ENCODE assay signal across 12 cellular contexts in the genomic region with DNA sequence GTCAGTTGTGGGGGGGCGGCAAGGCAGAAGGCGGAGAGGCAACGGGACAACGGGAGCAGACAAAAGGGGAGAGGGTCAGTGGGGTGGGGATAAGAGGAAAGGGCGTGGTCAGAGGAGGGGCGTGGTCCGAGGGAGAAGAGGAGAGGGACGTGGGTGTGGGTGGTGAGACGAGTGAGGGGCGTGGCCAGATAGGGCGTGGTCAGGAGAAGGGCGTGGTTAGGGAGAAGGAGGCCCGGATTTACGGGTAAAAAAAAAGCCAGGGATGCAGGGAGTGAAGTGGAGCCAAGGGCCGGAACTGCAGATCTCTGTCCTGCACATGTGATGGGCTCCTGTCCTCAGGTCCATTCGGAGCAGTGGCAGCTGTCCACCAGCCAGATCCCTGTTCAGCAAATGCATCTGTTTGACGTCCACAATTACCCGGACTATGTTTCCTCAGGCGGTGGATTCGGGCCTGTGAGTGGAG. TPM values are rescaled to one million over a fixed set of nuclear protein-coding genes. Genes with fewer than 3 reads are reported as not detected.
DNase-seq lines count a peak whose midpoint lies in the region; ATAC-seq and TF ChIP-seq lines count a peak whose summit lies in the region.
"Had no signal": no experiment of that assay in that cellular context is flagged by ENCODE, and none has a peak within 500 bp of the region (broad histone marks: within the 10 kb centered on the region; RNA-seq: fewer than 3 reads in every experiment).

No MANE protein-coding gene starts in this region.

- H3K27me3 Mint-ChIP-seq in H9 (ENCODE audit: low read depth): peaks cover 2% of the 10 kb centered on the region; the same call in 1 of the 2 replicates

- TF ChIP-seq POLR2A in GM18505 (IDR thresholded peaks at IDR 0.05; ENCODE audit: borderline replicate concordance, extremely low read depth, insufficient read depth, insufficient read length) (no peak), thyroid gland (IDR thresholded peaks at IDR 0.05) (no peak)

- H4K8ac ChIP-seq in H9 (replicated peaks; ENCODE audit: insufficient read length, low read depth, low read length): no peak overlapping the region

- BruUV-seq in A673 (replicated peaks; lab: Mats Ljungman, UMichigan): no TSS peak

- H3K79me1 ChIP-seq in H9 (ENCODE audit: insufficient read depth, low read depth, low read length, poor library complexity, severe bottlenecking): no peaks in the 10 kb centered on the region

- H3K4me2 ChIP-seq in H9 (ENCODE audit: insufficient read depth, insufficient read length, low read length): no peak overlapping the region

- CTCF ChIA-PET in A673 (lab: Charles Lee): interaction anchor here (0.6 kb wide), 1 partner anchor 1061 kb away, joined by 3 read pairs; no protein-coding TSS in a partner anchor

- no peak overlapping the region for H3K18ac ChIP-seq in H9 (ENCODE audit: insufficient read length, low read depth, low read length)

- H3K4me3 ChIP-seq in A673 (ENCODE audit: low read depth, low read length, poor library complexity, severe bottlenecking) (no peak overlapping the region), right cardiac atrium (ENCODE audit: low read length) (no peak overlapping the region), thyroid gland (replicated peaks in 1 of 3) (no peak overlapping the region)
- H3K4me3 ChIP-seq: cardiac muscle cell had no signal

- H3K79me2 ChIP-seq in H9 (ENCODE audit: insufficient read depth, low read length): no peaks in the 10 kb centered on the region

- in situ Hi-C loops in SK-MEL-5 (cut with HindIII; ENCODE audit: low pct_unique_long_range_greater_than_20kb, low sequenced_read_pairs): no loop called here

- POLR2A ChIA-PET in A673 (lab: Charles Lee; ENCODE audit: low non-redundant PET): no interaction called here

- H2AFZ ChIP-seq in H9 (ENCODE audit: low read length): no peak overlapping the region

- H3K4me3 Mint-ChIP-seq in H9: peak overlapping the region in 1 of 2 experiments; percentile 26; a peak in 1 of 5 replicates

- intact Hi-C loops in A673 (cut with micrococcal nuclease; ENCODE audit: unreplicated experiment): no loop called here
- intact Hi-C loops in right cardiac atrium (cut with DNase I): no loop called here
- intact Hi-C loops in thyroid gland (cut with DNase I): no loop called here

- no peak overlapping the region for H3K27ac ChIP-seq in A673 (ENCODE audit: low read depth, low read length, poor library complexity, severe bottlenecking)
- no peak overlapping the region for H3K27ac ChIP-seq in H9 (ENCODE audit: insufficient read length, low read depth, low read length)
- no peak overlapping the region for H3K27ac ChIP-seq in right cardiac atrium (ENCODE audit: low read length)
- H3K27ac ChIP-seq in thyroid gland: no peak overlapping the region
- H3K27ac ChIP-seq: cardiac muscle cell had no signal

- H3T11ph ChIP-seq in H9 (ENCODE audit: low read length): no peak overlapping the region

- no peak overlapping the region for H3K4ac ChIP-seq in H9 (ENCODE audit: low read depth, low read length)

- H3K27ac Mint-ChIP-seq in H9: peak overlapping the region in 1 of 3 experiments; percentile 79; a peak in 1 of 7 replicates

- H3K4me1 ChIP-seq in A673 (ENCODE audit: insufficient read depth, low read length, poor library complexity, severe bottlenecking) (no peaks in the 10 kb centered on the region), H9 (ENCODE audit: insufficient read depth, low read length) (no peaks in the 10 kb centered on the region), right cardiac atrium (ENCODE audit: control insufficient read depth, insufficient read depth, low read length) (no peaks in the 10 kb centered on the region), thyroid gland (no peaks in the 10 kb centered on the region)

- no peak overlapping the region for H2BK5ac ChIP-seq in H9 (ENCODE audit: insufficient read length, low read length)

- WGBS in H9 (ENCODE audit: extremely low coverage, insufficient read length, low lambda C conversion rate): no CpG with 5 or more reads among the region's 20 CpGs
- 56% methylated on average over 20 of the region's 20 CpGs for WGBS in right cardiac atrium
- WGBS in thyroid gland, 2 donors: 66 to 73% methylated on average over 20 of the region's 20 CpGs

- H2BK120ac ChIP-seq in H9 (ENCODE audit: low read depth, low read length, poor library complexity, severe bottlenecking): no peak overlapping the region

- ATAC-seq in right cardiac atrium (peak in 1 of 2 donors; percentile 48), GM18505 (IDR thresholded peaks at IDR 0.05; ENCODE audit: unreplicated experiment) (no peak)
- ATAC-seq: activated CD4-positive, CD25-positive, alpha-beta regulatory T cell treated with anti-CD3 and anti-CD28 coated beads, Interleukin-2, amount 50 U/mL, for 24 hours had no signal

- H2BK20ac ChIP-seq in H9 (ENCODE audit: low read depth, low read length, poor library complexity, severe bottlenecking): no peak overlapping the region

- no peak overlapping the region for H2AK5ac ChIP-seq in H9 (ENCODE audit: insufficient read length, low read length)

- H3K36me3 Mint-ChIP-seq in H9 (ENCODE audit: insufficient read depth in 1 of 3, low read depth in 3 of 3): peaks cover 36 to 58% (median 53%) of the 10 kb centered on the region in 3 experiments

- no peak overlapping the region for H4K91ac ChIP-seq in H9 (ENCODE audit: insufficient read length, low read depth, low read length)

- no peak overlapping the region for H3K56ac ChIP-seq in H9 (ENCODE audit: insufficient read length, low read depth, low read length)

- H3K23ac ChIP-seq in H9 (ENCODE audit: insufficient read length, low read depth, low read length): no peak overlapping the region

- peaks cover 3% of the 10 kb centered on the region in 2 experiments; a peak in 2 of 5 replicates for H3K9me3 Mint-ChIP-seq in H9

- H3K27me3 ChIP-seq in A673 (replicated peaks; ENCODE audit: insufficient read depth, low read depth, low read length, poor library complexity): no peaks in the 10 kb centered on the region
- H3K27me3 ChIP-seq in H9 (ENCODE audit: insufficient read depth, low read length): no peaks in the 10 kb centered on the region
- H3K27me3 ChIP-seq in right cardiac atrium (ENCODE audit: control insufficient read depth, insufficient read depth): no peaks in the 10 kb centered on the region
- no peaks in the 10 kb centered on the region for H3K27me3 ChIP-seq in thyroid gland
- H3K27me3 ChIP-seq: cardiac muscle cell had no signal

- H3K36me3 ChIP-seq in A673 (ENCODE audit: insufficient read depth, low read length, poor library complexity, severe bottlenecking) (no peaks in the 10 kb centered on the region), thyroid gland (no peaks in the 10 kb centered on the region)
- H3K36me3 ChIP-seq: cardiac muscle cell had no signal

- no peak overlapping the region for H4K5ac ChIP-seq in H9 (ENCODE audit: insufficient read length, low read depth, low read length)

- H3K9ac ChIP-seq in H9 (ENCODE audit: extremely low read depth, insufficient read length, low read length): no peak overlapping the region

- no peaks in the 10 kb centered on the region for H4K20me1 ChIP-seq in H9 (ENCODE audit: control insufficient read depth, insufficient read depth, insufficient read length)

- H2BK12ac ChIP-seq in H9 (ENCODE audit: insufficient read length, low read depth, low read length): no peak overlapping the region

- H3K9me3 ChIP-seq in A673 (ENCODE audit: low read depth, low read length, poor library complexity, severe bottlenecking) (no peaks in the 10 kb centered on the region), H9 (ENCODE audit: control insufficient read depth, low read depth, low read length) (no peaks in the 10 kb centered on the region), right cardiac atrium (ENCODE audit: control insufficient read depth, low read length) (no peaks in the 10 kb centered on the region), thyroid gland (no peaks in the 10 kb centered on the region)

- no peaks in the 10 kb centered on the region for H3K23me2 ChIP-seq in H9 (ENCODE audit: insufficient read length, low read depth, low read length, poor library complexity, severe bottlenecking)

- DNase-seq in A673 (ENCODE audit: low spot score) (peak; percentile 76), H9 (peak; percentile 96), SK-MEL-5 (ENCODE audit: low read depth, low spot score) (peak; percentile 89), right cardiac atrium (peak; percentile 54 to 77 (median 72)), COR-L47 (lab: John Stamatoyannopoulos, UW) (no peak), DMS153 (lab: John Stamatoyannopoulos, UW) (no peak), thyroid gland (no peak)
- DNase-seq: DND-41; stimulated activated CD4-positive, alpha-beta T cell treated with anti-CD3 and anti-CD28 coated beads, Interleukin-4, amount 100 ng/mL, for 4 hours had no signal

- no peak overlapping the region for H3K14ac ChIP-seq in H9 (ENCODE audit: insufficient read depth, low read length)

- H2BK15ac ChIP-seq in H9 (ENCODE audit: low read depth, low read length): no peak overlapping the region

- H3K4me1 Mint-ChIP-seq in H9: peaks cover 0 to 9% of the 10 kb centered on the region in 2 experiments; a peak in 3 of 4 replicates

- TF ChIP-seq CTCF in A673 (conservative IDR thresholded peaks at IDR 0.05; ENCODE audit: low read depth, low read length) (no peak), H9 (conservative IDR thresholded peaks at IDR 0.05) (no peak), thyroid gland (IDR thresholded peaks at IDR 0.05) (no peak)

RNA-seq across cellular contexts. Expression of a gene that starts 21.5 kb away (rescaled TPM):
- total RNA-seq in A673 (2021) (23.3 and 30.0 TPM in 2 replicates), H9 (2021) (66.4 and 74.6 TPM in 2 replicates), right cardiac atrium (1 to 10 TPM; 4.8 to 8.5 (median 5.7) TPM), thyroid gland (1 to 10 TPM; 1.9 to 3.9 (median 2.6) TPM)
- 2.5 and 3.8 TPM in 2 replicates for total RNA-seq in SK-MEL-5 (2014; rRNA removed; shearing (Covaris generic))
- 1.6 TPM in 2 replicates for polyA plus RNA-seq in SK-MEL-5 (2015; cell fraction: cytosol; rRNA removed)
- polyA plus RNA-seq in SK-MEL-5 (2015; cell fraction: nucleus; rRNA removed): 2.1 TPM in 1 of 2 replicates, not detected in the other
- polyA plus RNA-seq in right cardiac atrium: 4.5 TPM

RNA-seq across cellular contexts. Expression of a gene that starts 23.0 kb away (rescaled TPM):
- total RNA-seq in A673 (2021) (4.3 TPM in 2 replicates), H9 (2021) (13.5 and 13.6 TPM in 2 replicates), right cardiac atrium (under 1 TPM; 0.28 to 0.82 (median 0.44) TPM), thyroid gland (1 to 10 TPM in 1 of 4 donors, under 1 TPM in 2, not detected in 1; 0.38 to 2.7 (median 0.45) TPM)
- 0.59 and 0.61 TPM in 2 replicates for total RNA-seq in SK-MEL-5 (2014; rRNA removed; shearing (Covaris generic))
- polyA plus RNA-seq in SK-MEL-5 (2015; cell fraction: cytosol; rRNA removed): 0.90 and 1.1 TPM in 2 replicates
- polyA plus RNA-seq in SK-MEL-5 (2015; cell fraction: nucleus; rRNA removed): 12.4 and 21.3 TPM in 2 replicates
- polyA plus RNA-seq in right cardiac atrium: 0.52 TPM

RNA-seq across cellular contexts. Expression of a gene that starts 35.4 kb away (rescaled TPM):
- total RNA-seq in A673 (2021): 523 and 536 TPM in 2 replicates
- total RNA-seq in H9 (2021): 504 and 505 TPM in 2 replicates
- total RNA-seq in SK-MEL-5 (2014; rRNA removed; shearing (Covaris generic)): 204 and 211 TPM in 2 replicates
- polyA plus RNA-seq in SK-MEL-5 (2015; cell fraction: cytosol; rRNA removed): 152 and 162 TPM in 2 replicates
- 193 and 199 TPM in 2 replicates for polyA plus RNA-seq in SK-MEL-5 (2015; cell fraction: nucleus; rRNA removed)
- total RNA-seq in right cardiac atrium: 100 to 1,000 TPM; 117 to 131 (median 125) TPM
- 154 TPM for polyA plus RNA-seq in right cardiac atrium
- total RNA-seq in thyroid gland: 100 to 1,000 TPM; 117 to 156 (median 139) TPM

RNA-seq across cellular contexts. Expression of a gene that starts 46.7 kb away (rescaled TPM):
- total RNA-seq in A673 (2021) (97.4 and 99.1 TPM in 2 replicates), H9 (2021) (145 and 154 TPM in 2 replicates), right cardiac atrium (10 to 100 TPM in 3 of 4 donors, 1 to 10 TPM in 1; 8.6 to 14.0 (median 12.4) TPM), thyroid gland (1 to 10 TPM; 4.7 to 8.1 (median 7.2) TPM)
- total RNA-seq in SK-MEL-5 (2014; rRNA removed; shearing (Covaris generic)): 3.1 and 5.3 TPM in 2 replicates
- 33.6 and 40.8 TPM in 2 replicates for polyA plus RNA-seq in SK-MEL-5 (2015; cell fraction: cytosol; rRNA removed)
- 33.1 and 39.8 TPM in 2 replicates for polyA plus RNA-seq in SK-MEL-5 (2015; cell fraction: nucleus; rRNA removed)
- 15.1 TPM for polyA plus RNA-seq in right cardiac atrium

RNA-seq across cellular contexts. Expression of a gene that starts 46.8 kb away (rescaled TPM):
- total RNA-seq in A673 (2021) (81.7 and 88.0 TPM in 2 replicates), H9 (2021) (185 and 205 TPM in 2 replicates), right cardiac atrium (10 to 100 TPM; 34.1 to 58.0 (median 40.7) TPM), thyroid gland (10 to 100 TPM; 41.5 to 62.5 (median 52.3) TPM)
- total RNA-seq in SK-MEL-5 (2014; rRNA removed; shearing (Covaris generic)): 23.3 and 27.6 TPM in 2 replicates
- 43.8 and 82.9 TPM in 2 replicates for polyA plus RNA-seq in SK-MEL-5 (2015; cell fraction: cytosol; rRNA removed)
- 67.2 and 107 TPM in 2 replicates for polyA plus RNA-seq in SK-MEL-5 (2015; cell fraction: nucleus; rRNA removed)
- 39.6 TPM for polyA plus RNA-seq in right cardiac atrium

Comparison
In these comparisons a context has a peak if more than half of its experiments do, and no peak if none do; other contexts are left out.
1. DNase-seq: peak in A673 (single experiment), H9 (single experiment), SK-MEL-5 (single experiment) and right cardiac atrium (3 of 3); none in COR-L47 (single experiment), DMS153 (single experiment) and thyroid gland (0 of 2).